In the genomic region with DNA sequence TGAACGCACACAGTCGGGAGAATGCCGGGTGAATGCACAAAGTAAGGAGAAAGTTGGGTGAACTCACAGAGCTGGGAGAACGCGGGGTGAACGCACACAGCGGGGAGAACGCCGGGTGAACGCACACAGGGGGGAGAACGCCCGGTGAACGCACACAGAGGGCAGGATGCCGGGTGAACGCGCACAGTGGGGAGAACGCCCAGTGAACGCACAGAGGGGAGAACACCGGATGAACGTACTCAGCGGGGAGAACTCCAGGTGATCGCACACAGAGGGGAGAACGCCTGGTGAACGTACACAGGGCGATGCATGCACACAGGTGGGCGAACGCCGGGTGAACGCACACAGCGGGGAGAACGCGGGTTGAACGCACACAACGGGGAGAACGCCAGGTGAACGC, we compare ENCODE assay signal across 27 cellular contexts.
"Had no signal": no experiment of that assay in that cellular context is flagged by ENCODE, and none has a peak within 500 bp of the region (broad histone marks: within the 10 kb centered on the region; RNA-seq: fewer than 3 reads in every experiment).

No MANE protein-coding gene starts in this region.

- H3K36me3 ChIP-seq: left ventricle myocardium inferior, ovary, right atrium auricular region, right lobe of liver, stomach, thyroid gland, transverse colon, upper lobe of left lung, vagina had no signal

- H3K4me1 Mint-ChIP-seq: immature natural killer cell had no signal

- H3K27ac ChIP-seq: left ventricle myocardium inferior, ovary, right atrium auricular region, right lobe of liver, skin epidermis, stomach, testis, thyroid gland, transverse colon, upper lobe of left lung, vagina had no signal

- H3K27me3 ChIP-seq: ovary, right atrium auricular region, right lobe of liver, stomach, testis, thyroid gland, transverse colon, upper lobe of left lung, vagina had no signal

- H3K9me3 ChIP-seq: left ventricle myocardium inferior, mucosa of descending colon, ovary, right atrium auricular region, right lobe of liver, stomach, testis, thyroid gland, transverse colon, upper lobe of left lung, vagina had no signal

- H3K27ac Mint-ChIP-seq: immature natural killer cell; natural killer cell treated with Interleukin-12 subunit alpha and Interleukin-12 subunit beta and Interleukin-15 and Interleukin-18, amount 100 ng/mL, for 72 hours; progenitor cell of endocrine pancreas; stimulated activated naive B cell treated with anti-CD40 and anti-IgM and Interleukin-4, amounts not matched to agents 10 μg/mL and 1 μg/mL and 100 μg/mL, for 72 hours had no signal

- DNase-seq: hypothalamus; immature natural killer cell; left ventricle myocardium inferior; midbrain; mucosa of descending colon; naive thymus-derived CD4-positive, alpha-beta T cell; ovary; right lobe of liver; stimulated activated CD4-positive, alpha-beta T cell treated with anti-CD3 and anti-CD28 coated beads, Interleukin-12 subunit alpha, Interleukin-12 subunit beta, amount 100 ng/mL, for 4 hours; stimulated activated CD4-positive, alpha-beta T cell treated with anti-CD3 and anti-CD28 coated beads, Interleukin-15, amount 100 ng/mL, for 24 hours; stimulated activated CD4-positive, alpha-beta T cell treated with anti-CD3 and anti-CD28 coated beads, Interleukin-2, amount 100 ng/mL, for 24 hours; stimulated activated CD4-positive, alpha-beta T cell treated with anti-CD3 and anti-CD28 coated beads, Interleukin-4, amount 100 ng/mL, for 1 hour; stimulated activated naive B cell treated with anti-CD40 and anti-IgM and Interleukin-4, amounts not matched to agents 10 μg/mL and 1 μg/mL and 100 μg/mL, for 72 hours; stimulated activated naive CD8-positive, alpha-beta T cell treated with anti-CD3 and anti-CD28 coated beads, Interleukin-15, Interleukin-2, amounts not matched to agents 100 U/mL and 50 U/mL, for 24 hours; stomach; testis; thyroid gland; transverse colon had no signal

- H3K4me3 ChIP-seq: left ventricle myocardium inferior, lung, mucosa of descending colon, ovary, right atrium auricular region, right lobe of liver, skin epidermis, stomach, thyroid gland, transverse colon, upper lobe of left lung, vagina had no signal

- H3K36me3 Mint-ChIP-seq: natural killer cell treated with Interleukin-12 subunit alpha and Interleukin-12 subunit beta and Interleukin-15 and Interleukin-18, amount 100 ng/mL, for 72 hours had no signal

- H3K27me3 Mint-ChIP-seq: naive thymus-derived CD4-positive, alpha-beta T cell; stimulated activated naive B cell treated with anti-CD40 and anti-IgM and Interleukin-4, amounts not matched to agents 10 μg/mL and 1 μg/mL and 100 μg/mL, for 72 hours had no signal

- H3K4me1 ChIP-seq: right lobe of liver, thyroid gland, transverse colon, upper lobe of left lung, vagina had no signal

- H3K4me3 Mint-ChIP-seq: naive thymus-derived CD4-positive, alpha-beta T cell; natural killer cell treated with Interleukin-12 subunit alpha and Interleukin-12 subunit beta and Interleukin-15 and Interleukin-18, amount 100 ng/mL, for 72 hours; neural crest cell; stimulated activated naive B cell treated with anti-CD40 and anti-IgM and Interleukin-4, amounts not matched to agents 10 μg/mL and 1 μg/mL and 100 μg/mL, for 72 hours had no signal

- FAIRE-seq: islet of Langerhans had no signal

- H3K9me3 Mint-ChIP-seq: neural crest cell had no signal

- ATAC-seq: mucosa of descending colon; naive thymus-derived CD4-positive, alpha-beta T cell; natural killer cell treated with Interleukin-12 subunit alpha and Interleukin-12 subunit beta and Interleukin-15 and Interleukin-18, amount 100 ng/mL, for 72 hours; right lobe of liver; stimulated activated naive B cell treated with anti-CD40 and anti-IgM and Interleukin-4, amounts not matched to agents 10 μg/mL and 1 μg/mL and 100 μg/mL, for 72 hours; stimulated activated naive CD8-positive, alpha-beta T cell treated with anti-CD3 and anti-CD28 coated beads, Interleukin-15, Interleukin-2, amounts not matched to agents 100 U/mL and 50 U/mL, for 24 hours had no signal
